Comparison of ENCODE assay signal across 16 cellular contexts in genomic region chr12:127343941-127344340, GRCh38.
"Had no signal": no experiment of that assay in that cellular context is flagged by ENCODE, and none has a peak within 500 bp of the region (broad histone marks: within the 10 kb centered on the region; RNA-seq: fewer than 3 reads in every experiment).

No MANE protein-coding gene starts in this region.

- H3K4me1 ChIP-seq: uterus had no signal

- H3K36me3 ChIP-seq: uterus had no signal

- H3K4me3 Mint-ChIP-seq: activated B cell treated with CpG ODN at 0.5 μM for 24 hours; activated CD4-positive, alpha-beta T cell treated with anti-CD3 and anti-CD28 coated beads, Interleukin-2, amount 10 ng/mL, durations not matched to agents 7 days and 5 days; activated naive CD4-positive, alpha-beta T cell treated with anti-CD3 and anti-CD28 coated beads for 36 hours; activated T-helper 17 cell treated with anti-CD3 and anti-CD28 coated beads, Interleukin-2, amount 50 U/mL, for 72 hours; naive thymus-derived CD4-positive, alpha-beta T cell had no signal

- DNase-seq: activated B cell treated with CpG ODN at 0.5 μM for 24 hours; activated CD4-positive, alpha-beta T cell treated with anti-CD3 and anti-CD28 coated beads, Interleukin-2, amount 10 ng/mL, durations not matched to agents 7 days and 5 days; activated naive CD4-positive, alpha-beta T cell treated with anti-CD3 and anti-CD28 coated beads for 36 hours; activated T-cell treated with anti-CD3 and anti-CD28 coated beads for 4 hours; central memory CD4-positive, alpha-beta T cell; cortex of kidney; effector memory CD4-positive, alpha-beta T cell; head of caudate nucleus; islet precursor cell; midbrain; naive thymus-derived CD4-positive, alpha-beta T cell; posterior cingulate gyrus; T-helper 1 cell; uterus had no signal

- ATAC-seq: activated T-helper 17 cell treated with anti-CD3 and anti-CD28 coated beads, Interleukin-2, amount 50 U/mL, for 72 hours; naive thymus-derived CD4-positive, alpha-beta T cell had no signal

- H3K4me1 Mint-ChIP-seq: activated B cell treated with CpG ODN at 0.5 μM for 24 hours; activated CD4-positive, alpha-beta T cell treated with anti-CD3 and anti-CD28 coated beads, Interleukin-2, amount 10 ng/mL, durations not matched to agents 7 days and 5 days; activated T-helper 17 cell treated with anti-CD3 and anti-CD28 coated beads, Interleukin-2, amount 50 U/mL, for 72 hours had no signal

- H3K27me3 ChIP-seq: uterus had no signal

- H3K4me3 ChIP-seq: skin epidermis, uterus had no signal

- H3K9me3 ChIP-seq: uterus had no signal

- H3K27ac Mint-ChIP-seq: activated B cell treated with CpG ODN at 0.5 μM for 24 hours; activated CD4-positive, alpha-beta T cell treated with anti-CD3 and anti-CD28 coated beads, Interleukin-2, amount 10 ng/mL, durations not matched to agents 7 days and 5 days; activated naive CD4-positive, alpha-beta T cell treated with anti-CD3 and anti-CD28 coated beads for 36 hours; activated T-helper 17 cell treated with anti-CD3 and anti-CD28 coated beads, Interleukin-2, amount 50 U/mL, for 72 hours; naive thymus-derived CD4-positive, alpha-beta T cell had no signal

- H3K27me3 Mint-ChIP-seq: activated B cell treated with CpG ODN at 0.5 μM for 24 hours; activated CD4-positive, alpha-beta T cell treated with anti-CD3 and anti-CD28 coated beads, Interleukin-2, amount 10 ng/mL, durations not matched to agents 7 days and 5 days had no signal

- H3K27ac ChIP-seq: skin epidermis, uterus had no signal
